In genomic region chr4:2816401-2816954, GRCh38 we compare ENCODE assay signal across 2 cellular contexts.
TF ChIP-seq lines count a peak whose summit lies in the region.

No MANE protein-coding gene starts in this region.

TF ChIP-seq in GM12878, 131 proteins besides CTCF, POLR2A, EP300 and RAD21:
- TF ChIP-seq ZBED1 (IDR thresholded peaks at IDR 0.05; ENCODE audit: borderline replicate concordance) (no peak), IKZF2 (IDR thresholded peaks at IDR 0.05) (0 out of 4 replicates have a peak, but pooled peaks of 1 of the 2 experiments have one; percentile 15), MYB (IDR thresholded peaks at IDR 0.05; ENCODE audit: borderline replicate concordance, low read depth, low read length) (no peak)

TF ChIP-seq in SK-N-SH treated with all-trans-retinoic acid at 6 μM for 48 hours, 23 proteins besides CTCF, POLR2A, EP300 and RAD21:
- no peak for TF ChIP-seq TCF4 (CRISPR knock-in tag; IDR thresholded peaks at IDR 0.05; ENCODE audit: borderline replicate concordance)
- no peak for TF ChIP-seq ZFP3 (CRISPR knock-in tag; IDR thresholded peaks at IDR 0.05)
- TF ChIP-seq TSHZ2 (CRISPR knock-in tag; IDR thresholded peaks at IDR 0.05) = no peak
- TF ChIP-seq ZNF565 (CRISPR knock-in tag; conservative IDR thresholded peaks at IDR 0.05; ENCODE audit: low read depth) = no peak
- no peak for TF ChIP-seq BACH2 (CRISPR knock-in tag; IDR thresholded peaks at IDR 0.05; ENCODE audit: borderline replicate concordance)
- TF ChIP-seq CSDC2 (CRISPR knock-in tag; IDR thresholded peaks at IDR 0.05) = no peak
- no peak for TF ChIP-seq CSRNP3 (CRISPR knock-in tag; IDR thresholded peaks at IDR 0.05)
- no peak for TF ChIP-seq PPARA (CRISPR knock-in tag; IDR thresholded peaks at IDR 0.05; ENCODE audit: borderline replicate concordance)
- no peak for TF ChIP-seq OSR1 (CRISPR knock-in tag; IDR thresholded peaks at IDR 0.05)
- TF ChIP-seq ZNF70 (CRISPR knock-in tag; IDR thresholded peaks at IDR 0.05) = no peak
- no peak for TF ChIP-seq ZC3H10 (CRISPR knock-in tag; IDR thresholded peaks at IDR 0.05)
- TF ChIP-seq ZNF8 (CRISPR knock-in tag; IDR thresholded peaks at IDR 0.05) = no peak
- TF ChIP-seq ESRRG (CRISPR knock-in tag; IDR thresholded peaks at IDR 0.05) = no peak
- TF ChIP-seq RARB (CRISPR knock-in tag; IDR thresholded peaks at IDR 0.05) = no peak
- TF ChIP-seq PATZ1 (CRISPR knock-in tag; IDR thresholded peaks at IDR 0.05; ENCODE audit: borderline replicate concordance) = no peak
